In the genomic region with DNA sequence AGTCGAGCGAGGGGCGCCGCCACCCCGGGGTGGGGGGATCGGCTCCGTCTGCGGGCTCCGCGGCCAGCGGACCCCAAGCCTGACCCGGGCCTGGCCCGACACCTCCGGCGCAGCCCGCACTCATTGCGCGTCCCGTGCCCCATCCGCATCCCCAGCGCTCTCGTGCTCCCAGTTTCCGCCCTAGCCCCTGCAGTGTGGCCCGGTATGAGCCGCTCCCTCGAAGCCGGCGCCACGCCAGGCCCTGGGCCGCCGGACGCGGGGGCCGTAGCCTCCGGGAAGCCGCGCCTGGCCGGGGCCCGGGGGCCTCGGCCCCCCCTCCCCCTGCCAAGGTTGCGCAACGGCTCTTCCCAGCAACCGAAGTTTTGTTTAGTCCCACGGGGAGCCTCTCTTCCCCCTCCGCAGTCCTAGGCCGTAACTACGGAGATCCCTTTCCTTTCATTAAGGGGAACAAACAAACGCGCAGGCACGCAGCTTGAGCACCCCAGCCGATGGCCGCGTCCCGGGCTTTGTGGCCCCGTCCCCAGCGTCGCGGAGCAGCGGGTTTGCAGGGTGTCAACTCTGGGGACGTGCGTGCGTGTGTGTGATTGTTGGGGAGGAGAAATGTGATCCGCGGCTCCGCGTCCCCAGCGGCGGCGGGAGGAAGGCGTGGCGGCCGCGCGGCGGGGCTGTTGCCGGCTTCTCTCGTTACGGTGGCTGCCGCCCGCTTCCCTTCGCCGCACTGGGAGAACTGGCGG, we compare ENCODE assay signal across 1 cellular context.
TF ChIP-seq lines count a peak whose summit lies in the region.

No MANE protein-coding gene starts in this region.

TF ChIP-seq in HEK293, 187 proteins besides CTCF, POLR2A, EP300 and RAD21 (continued from another document and continues in another):
- TF ChIP-seq ZNF398 (tag by site-specific recombination; IDR thresholded peaks at IDR 0.05) (peak; percentile 74), ZBTB20 (tag by site-specific recombination; IDR thresholded peaks at IDR 0.05) (peak; percentile 83), SP3 (tag by site-specific recombination; IDR thresholded peaks at IDR 0.05) (0 out of 2 replicates have a peak, but pooled peaks have one; percentile 14), ZNF394 (tag by site-specific recombination; IDR thresholded peaks at IDR 0.05; ENCODE audit: borderline replicate concordance) (peak; percentile 61; the same call in 1 of the 2 replicates), ZNF341 (tag by site-specific recombination; IDR thresholded peaks at IDR 0.05; ENCODE audit: low read depth) (peak; percentile 98), GLIS2 (tag by site-specific recombination; IDR thresholded peaks at IDR 0.05) (peak; percentile 95), PATZ1 (tag by site-specific recombination; IDR thresholded peaks at IDR 0.05) (peak; percentile 75), YY1 (tag by site-specific recombination; IDR thresholded peaks at IDR 0.05) (peak; percentile 28; the same call in 1 of the 2 replicates), BCL11B (tag by site-specific recombination; IDR thresholded peaks at IDR 0.05; ENCODE audit: low read depth) (no peak), SCRT1 (tag by site-specific recombination; IDR thresholded peaks at IDR 0.05; ENCODE audit: borderline replicate concordance) (0 out of 2 replicates have a peak, but pooled peaks have one; percentile 25), ZNF639 (tag by site-specific recombination; IDR thresholded peaks at IDR 0.05) (peak; percentile 56; the same call in 1 of the 2 replicates), ZBTB17 (tag by site-specific recombination; IDR thresholded peaks at IDR 0.05) (peak; percentile 83), GLI4 (tag by site-specific recombination; IDR thresholded peaks at IDR 0.05) (no peak), ZNF76 (tag by site-specific recombination; IDR thresholded peaks at IDR 0.05; ENCODE audit: borderline replicate concordance, low read depth) (peak; percentile 26; the same call in 1 of the 2 replicates), MEIS1 (CRISPR knock-in tag; IDR thresholded peaks at IDR 0.05; ENCODE audit: borderline replicate concordance) (no peak), ZXDB (tag by site-specific recombination; IDR thresholded peaks at IDR 0.05) (0 out of 2 replicates have a peak, but pooled peaks have one; percentile 24), ZNF2 (tag by site-specific recombination; IDR thresholded peaks at IDR 0.05) (peak; percentile 69), YY2 (tag by site-specific recombination; IDR thresholded peaks at IDR 0.05) (no peak), GLIS1 (tag by site-specific recombination; IDR thresholded peaks at IDR 0.05) (peak; percentile 80), ZSCAN30 (tag by site-specific recombination; IDR thresholded peaks at IDR 0.05) (peak; percentile 83; the same call in 1 of the 2 replicates), KLF10 (tag by site-specific recombination; IDR thresholded peaks at IDR 0.05) (no peak), ZNF248 (tag by site-specific recombination; IDR thresholded peaks at IDR 0.05) (no peak), ZNF707 (tag by site-specific recombination; IDR thresholded peaks at IDR 0.05) (no peak), SP2 (tag by site-specific recombination; IDR thresholded peaks at IDR 0.05) (peak; percentile 46), ZNF423 (tag by site-specific recombination; IDR thresholded peaks at IDR 0.05) (peak; percentile 44; the same call in 1 of the 2 replicates), ZNF274 (IDR thresholded peaks at IDR 0.05; ENCODE audit: low read length) (no peak), ZNF274 (tag by site-specific recombination; IDR thresholded peaks at IDR 0.05; ENCODE audit: borderline replicate concordance) (no peak), ZNF366 (tag by site-specific recombination; conservative IDR thresholded peaks at IDR 0.05) (peak; percentile 81), ZBTB21 (tag by site-specific recombination; IDR thresholded peaks at IDR 0.05) (0 out of 2 replicates have a peak, but pooled peaks have one; percentile 10), KLF1 (tag by site-specific recombination; IDR thresholded peaks at IDR 0.05) (peak; percentile 50), BCL11A (tag by site-specific recombination; IDR thresholded peaks at IDR 0.05; ENCODE audit: low read depth) (0 out of 2 replicates have a peak, but pooled peaks have one; percentile 15), ZNF777 (tag by site-specific recombination; IDR thresholded peaks at IDR 0.05; ENCODE audit: borderline replicate concordance) (0 out of 2 replicates have a peak, but pooled peaks have one; percentile 16), OVOL3 (tag by site-specific recombination; IDR thresholded peaks at IDR 0.05) (0 out of 2 replicates have a peak, but pooled peaks have one; percentile 22)
- TF ChIP-seq, protein P1, sequence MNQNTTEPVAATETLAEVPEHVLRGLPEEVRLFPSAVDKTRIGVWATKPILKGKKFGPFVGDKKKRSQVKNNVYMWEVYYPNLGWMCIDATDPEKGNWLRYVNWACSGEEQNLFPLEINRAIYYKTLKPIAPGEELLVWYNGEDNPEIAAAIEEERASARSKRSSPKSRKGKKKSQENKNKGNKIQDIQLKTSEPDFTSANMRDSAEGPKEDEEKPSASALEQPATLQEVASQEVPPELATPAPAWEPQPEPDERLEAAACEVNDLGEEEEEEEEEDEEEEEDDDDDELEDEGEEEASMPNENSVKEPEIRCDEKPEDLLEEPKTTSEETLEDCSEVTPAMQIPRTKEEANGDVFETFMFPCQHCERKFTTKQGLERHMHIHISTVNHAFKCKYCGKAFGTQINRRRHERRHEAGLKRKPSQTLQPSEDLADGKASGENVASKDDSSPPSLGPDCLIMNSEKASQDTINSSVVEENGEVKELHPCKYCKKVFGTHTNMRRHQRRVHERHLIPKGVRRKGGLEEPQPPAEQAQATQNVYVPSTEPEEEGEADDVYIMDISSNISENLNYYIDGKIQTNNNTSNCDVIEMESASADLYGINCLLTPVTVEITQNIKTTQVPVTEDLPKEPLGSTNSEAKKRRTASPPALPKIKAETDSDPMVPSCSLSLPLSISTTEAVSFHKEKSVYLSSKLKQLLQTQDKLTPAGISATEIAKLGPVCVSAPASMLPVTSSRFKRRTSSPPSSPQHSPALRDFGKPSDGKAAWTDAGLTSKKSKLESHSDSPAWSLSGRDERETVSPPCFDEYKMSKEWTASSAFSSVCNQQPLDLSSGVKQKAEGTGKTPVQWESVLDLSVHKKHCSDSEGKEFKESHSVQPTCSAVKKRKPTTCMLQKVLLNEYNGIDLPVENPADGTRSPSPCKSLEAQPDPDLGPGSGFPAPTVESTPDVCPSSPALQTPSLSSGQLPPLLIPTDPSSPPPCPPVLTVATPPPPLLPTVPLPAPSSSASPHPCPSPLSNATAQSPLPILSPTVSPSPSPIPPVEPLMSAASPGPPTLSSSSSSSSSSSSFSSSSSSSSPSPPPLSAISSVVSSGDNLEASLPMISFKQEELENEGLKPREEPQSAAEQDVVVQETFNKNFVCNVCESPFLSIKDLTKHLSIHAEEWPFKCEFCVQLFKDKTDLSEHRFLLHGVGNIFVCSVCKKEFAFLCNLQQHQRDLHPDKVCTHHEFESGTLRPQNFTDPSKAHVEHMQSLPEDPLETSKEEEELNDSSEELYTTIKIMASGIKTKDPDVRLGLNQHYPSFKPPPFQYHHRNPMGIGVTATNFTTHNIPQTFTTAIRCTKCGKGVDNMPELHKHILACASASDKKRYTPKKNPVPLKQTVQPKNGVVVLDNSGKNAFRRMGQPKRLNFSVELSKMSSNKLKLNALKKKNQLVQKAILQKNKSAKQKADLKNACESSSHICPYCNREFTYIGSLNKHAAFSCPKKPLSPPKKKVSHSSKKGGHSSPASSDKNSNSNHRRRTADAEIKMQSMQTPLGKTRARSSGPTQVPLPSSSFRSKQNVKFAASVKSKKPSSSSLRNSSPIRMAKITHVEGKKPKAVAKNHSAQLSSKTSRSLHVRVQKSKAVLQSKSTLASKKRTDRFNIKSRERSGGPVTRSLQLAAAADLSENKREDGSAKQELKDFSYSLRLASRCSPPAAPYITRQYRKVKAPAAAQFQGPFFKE (tag by site-specific recombination; IDR thresholded peaks at IDR 0.05; ENCODE audit: borderline replicate concordance) = no peak
- TF ChIP-seq, protein P2, sequence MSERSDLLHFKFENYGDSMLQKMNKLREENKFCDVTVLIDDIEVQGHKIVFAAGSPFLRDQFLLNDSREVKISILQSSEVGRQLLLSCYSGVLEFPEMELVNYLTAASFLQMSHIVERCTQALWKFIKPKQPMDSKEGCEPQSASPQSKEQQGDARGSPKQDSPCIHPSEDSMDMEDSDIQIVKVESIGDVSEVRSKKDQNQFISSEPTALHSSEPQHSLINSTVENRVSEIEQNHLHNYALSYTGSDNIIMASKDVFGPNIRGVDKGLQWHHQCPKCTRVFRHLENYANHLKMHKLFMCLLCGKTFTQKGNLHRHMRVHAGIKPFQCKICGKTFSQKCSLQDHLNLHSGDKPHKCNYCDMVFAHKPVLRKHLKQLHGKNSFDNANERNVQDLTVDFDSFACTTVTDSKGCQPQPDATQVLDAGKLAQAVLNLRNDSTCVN (tag by site-specific recombination; optimal IDR thresholded peaks at IDR 0.05) = peak; percentile 94
- TF ChIP-seq, protein P3, sequence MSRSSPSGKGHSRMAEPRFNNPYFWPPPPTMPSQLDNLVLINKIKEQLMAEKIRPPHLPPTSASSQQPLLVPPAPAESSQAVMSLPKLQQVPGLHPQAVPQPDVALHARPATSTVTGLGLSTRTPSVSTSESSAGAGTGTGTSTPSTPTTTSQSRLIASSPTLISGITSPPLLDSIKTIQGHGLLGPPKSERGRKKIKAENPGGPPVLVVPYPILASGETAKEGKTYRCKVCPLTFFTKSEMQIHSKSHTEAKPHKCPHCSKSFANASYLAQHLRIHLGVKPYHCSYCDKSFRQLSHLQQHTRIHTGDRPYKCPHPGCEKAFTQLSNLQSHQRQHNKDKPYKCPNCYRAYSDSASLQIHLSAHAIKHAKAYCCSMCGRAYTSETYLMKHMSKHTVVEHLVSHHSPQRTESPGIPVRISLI (tag by site-specific recombination; IDR thresholded peaks at IDR 0.05) = no peak
- TF ChIP-seq, protein P4, sequence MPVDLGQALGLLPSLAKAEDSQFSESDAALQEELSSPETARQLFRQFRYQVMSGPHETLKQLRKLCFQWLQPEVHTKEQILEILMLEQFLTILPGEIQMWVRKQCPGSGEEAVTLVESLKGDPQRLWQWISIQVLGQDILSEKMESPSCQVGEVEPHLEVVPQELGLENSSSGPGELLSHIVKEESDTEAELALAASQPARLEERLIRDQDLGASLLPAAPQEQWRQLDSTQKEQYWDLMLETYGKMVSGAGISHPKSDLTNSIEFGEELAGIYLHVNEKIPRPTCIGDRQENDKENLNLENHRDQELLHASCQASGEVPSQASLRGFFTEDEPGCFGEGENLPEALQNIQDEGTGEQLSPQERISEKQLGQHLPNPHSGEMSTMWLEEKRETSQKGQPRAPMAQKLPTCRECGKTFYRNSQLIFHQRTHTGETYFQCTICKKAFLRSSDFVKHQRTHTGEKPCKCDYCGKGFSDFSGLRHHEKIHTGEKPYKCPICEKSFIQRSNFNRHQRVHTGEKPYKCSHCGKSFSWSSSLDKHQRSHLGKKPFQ (tag by site-specific recombination; IDR thresholded peaks at IDR 0.05) = 0 out of 2 replicates have a peak, but pooled peaks have one; percentile 35
- TF ChIP-seq, protein P5, sequence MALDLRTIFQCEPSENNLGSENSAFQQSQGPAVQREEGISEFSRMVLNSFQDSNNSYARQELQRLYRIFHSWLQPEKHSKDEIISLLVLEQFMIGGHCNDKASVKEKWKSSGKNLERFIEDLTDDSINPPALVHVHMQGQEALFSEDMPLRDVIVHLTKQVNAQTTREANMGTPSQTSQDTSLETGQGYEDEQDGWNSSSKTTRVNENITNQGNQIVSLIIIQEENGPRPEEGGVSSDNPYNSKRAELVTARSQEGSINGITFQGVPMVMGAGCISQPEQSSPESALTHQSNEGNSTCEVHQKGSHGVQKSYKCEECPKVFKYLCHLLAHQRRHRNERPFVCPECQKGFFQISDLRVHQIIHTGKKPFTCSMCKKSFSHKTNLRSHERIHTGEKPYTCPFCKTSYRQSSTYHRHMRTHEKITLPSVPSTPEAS (tag by site-specific recombination; IDR thresholded peaks at IDR 0.05) = peak; percentile 47; the same call in 1 of the 2 replicates
- TF ChIP-seq, protein P6, sequence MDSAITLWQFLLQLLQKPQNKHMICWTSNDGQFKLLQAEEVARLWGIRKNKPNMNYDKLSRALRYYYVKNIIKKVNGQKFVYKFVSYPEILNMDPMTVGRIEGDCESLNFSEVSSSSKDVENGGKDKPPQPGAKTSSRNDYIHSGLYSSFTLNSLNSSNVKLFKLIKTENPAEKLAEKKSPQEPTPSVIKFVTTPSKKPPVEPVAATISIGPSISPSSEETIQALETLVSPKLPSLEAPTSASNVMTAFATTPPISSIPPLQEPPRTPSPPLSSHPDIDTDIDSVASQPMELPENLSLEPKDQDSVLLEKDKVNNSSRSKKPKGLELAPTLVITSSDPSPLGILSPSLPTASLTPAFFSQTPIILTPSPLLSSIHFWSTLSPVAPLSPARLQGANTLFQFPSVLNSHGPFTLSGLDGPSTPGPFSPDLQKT (IDR thresholded peaks at IDR 0.05; ENCODE audit: borderline replicate concordance, low read depth, low read length) = no peak
